In the genomic region with DNA sequence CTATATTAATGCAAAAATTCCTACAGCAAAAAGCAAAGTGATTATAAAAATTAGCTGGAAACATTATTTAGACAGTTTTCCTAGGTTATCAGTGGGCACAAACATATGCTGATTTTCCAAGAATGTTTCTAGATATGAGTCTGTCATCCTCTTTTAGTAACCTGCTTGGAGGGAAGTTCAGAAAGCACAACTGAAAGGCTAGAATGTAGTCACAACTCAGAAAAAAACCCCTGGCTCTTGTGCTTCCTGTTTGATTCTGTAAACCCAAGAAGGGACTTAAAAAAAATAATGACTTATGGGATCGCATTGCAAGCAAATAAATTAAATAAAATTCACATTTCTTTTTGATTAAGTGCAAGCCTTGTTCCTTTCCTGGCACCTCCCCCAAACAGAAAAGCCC, we compare ENCODE assay signal across 27 cellular contexts.
"Had no signal": no experiment of that assay in that cellular context is flagged by ENCODE, and none has a peak within 500 bp of the region (broad histone marks: within the 10 kb centered on the region; RNA-seq: fewer than 3 reads in every experiment).

No MANE protein-coding gene starts in this region.

- H3K27me3 Mint-ChIP-seq: activated CD4-positive, alpha-beta memory T cell treated with anti-CD3 and anti-CD28 coated beads, Interleukin-2, amount 10 ng/mL, durations not matched to agents 7 days and 5 days; activated CD4-positive, alpha-beta T cell treated with anti-CD3 and anti-CD28 coated beads, Interleukin-2, amount 10 ng/mL, durations not matched to agents 24 days and 14 days; activated T-helper 17 cell treated with anti-CD3 and anti-CD28 coated beads, Interleukin-2, amount 50 U/mL, for 72 hours; naive B cell; stimulated activated naive CD8-positive, alpha-beta T cell treated with anti-CD3 and anti-CD28 coated beads, Interleukin-15, Interleukin-2, amounts not matched to agents 100 ng/mL and 50 ng/mL, for 24 hours; type B pancreatic cell had no signal

- H3K36me3 ChIP-seq: brain microvascular endothelial cell, gastroesophageal sphincter, heart left ventricle, pancreas, prostate gland, sigmoid colon, thoracic aorta, vagina had no signal

- H3K9me3 Mint-ChIP-seq: activated CD4-positive, alpha-beta memory T cell treated with anti-CD3 and anti-CD28 coated beads, Interleukin-2, amount 10 ng/mL, durations not matched to agents 7 days and 5 days; activated CD4-positive, alpha-beta T cell treated with anti-CD3 and anti-CD28 coated beads, Interleukin-2, amount 10 ng/mL, durations not matched to agents 24 days and 14 days; mesothelial cell of epicardium; naive B cell; nephron progenitor cell; stimulated activated naive CD8-positive, alpha-beta T cell treated with anti-CD3 and anti-CD28 coated beads, Interleukin-15, Interleukin-2, amounts not matched to agents 100 ng/mL and 50 ng/mL, for 24 hours; T-helper 2 cell treated with Interferon-gamma antibody and Interleukin-4, amounts not matched to agents 5 μg/mL and 100 μg/mL, for 36 hours; type B pancreatic cell had no signal

- H3K4me1 ChIP-seq: gastroesophageal sphincter, heart left ventricle, pancreas, prostate gland, sigmoid colon, vagina had no signal

- H3K4me3 Mint-ChIP-seq: activated CD4-positive, alpha-beta memory T cell treated with anti-CD3 and anti-CD28 coated beads, Interleukin-2, amount 10 ng/mL, durations not matched to agents 7 days and 5 days; activated CD4-positive, alpha-beta T cell treated with anti-CD3 and anti-CD28 coated beads, Interleukin-2, amount 10 ng/mL, durations not matched to agents 24 days and 14 days; activated T-cell treated with anti-CD3 and anti-CD28 coated beads, Interleukin-2, amount 50 U/mL, for 4 hours; activated T-helper 17 cell treated with anti-CD3 and anti-CD28 coated beads, Interleukin-2, amount 50 U/mL, for 72 hours; mesothelial cell of epicardium; naive B cell; nephron progenitor cell; stimulated activated effector memory CD8-positive, alpha-beta T cell treated with anti-CD3 and anti-CD28 coated beads, Interleukin-12 subunit alpha, Interleukin-12 subunit beta, amount 100 ng/mL, for 72 hours; stimulated activated naive CD8-positive, alpha-beta T cell treated with anti-CD3 and anti-CD28 coated beads, Interleukin-15, Interleukin-2, amounts not matched to agents 100 ng/mL and 50 ng/mL, for 24 hours; T-helper 2 cell treated with Interferon-gamma antibody and Interleukin-4, amounts not matched to agents 5 μg/mL and 100 μg/mL, for 36 hours; type B pancreatic cell had no signal

- H3K27me3 ChIP-seq: brain microvascular endothelial cell, gastroesophageal sphincter, heart left ventricle, pancreas, sigmoid colon, vagina had no signal

- DNase-seq: activated CD4-positive, alpha-beta memory T cell treated with anti-CD3 and anti-CD28 coated beads, Interleukin-2, amount 10 ng/mL, durations not matched to agents 7 days and 5 days; activated CD4-positive, alpha-beta T cell treated with anti-CD3 and anti-CD28 coated beads, Interleukin-2, amount 10 ng/mL, durations not matched to agents 24 days and 14 days; activated CD4-positive, CD25-positive, alpha-beta regulatory T cell treated with anti-CD3 and anti-CD28 coated beads, Interleukin-2, amount 50 U/mL, for 72 hours; activated gamma-delta T cell treated with Interleukin-2 at 50 U/mL for 16 hours; activated naive CD4-positive, alpha-beta T cell treated with anti-CD3 and anti-CD28 coated beads, Interleukin-2, amount 50 U/mL, for 16 hours; activated T-cell treated with anti-CD3 and anti-CD28 coated beads, Interleukin-2, amount 50 U/mL, for 4 hours; amniotic stem cell; brain microvascular endothelial cell; heart left ventricle; naive B cell; nephron progenitor cell; nucleus accumbens; pancreas; retina; sigmoid colon; small intestine; stimulated activated CD4-positive, alpha-beta T cell treated with anti-CD3 and anti-CD28 coated beads, Interleukin-4, amount 100 ng/mL, for 24 hours had no signal

- H3K36me3 Mint-ChIP-seq: mesothelial cell of epicardium; naive B cell; stimulated activated effector memory CD8-positive, alpha-beta T cell treated with anti-CD3 and anti-CD28 coated beads, Interleukin-12 subunit alpha, Interleukin-12 subunit beta, amount 100 ng/mL, for 72 hours; type B pancreatic cell had no signal

- ATAC-seq: activated T-cell treated with anti-CD3 and anti-CD28 coated beads, Interleukin-2, amount 50 U/mL, for 4 hours; activated T-helper 17 cell treated with anti-CD3 and anti-CD28 coated beads, Interleukin-2, amount 50 U/mL, for 72 hours; gastroesophageal sphincter; heart left ventricle; pancreas; stimulated activated effector memory CD8-positive, alpha-beta T cell treated with anti-CD3 and anti-CD28 coated beads, Interleukin-12 subunit alpha, Interleukin-12 subunit beta, amount 100 ng/mL, for 72 hours had no signal

- H3K4me3 ChIP-seq: gastroesophageal sphincter, heart left ventricle, pancreas, prostate gland, sigmoid colon, thoracic aorta, vagina had no signal

- H3K27ac Mint-ChIP-seq: activated CD4-positive, alpha-beta memory T cell treated with anti-CD3 and anti-CD28 coated beads, Interleukin-2, amount 10 ng/mL, durations not matched to agents 7 days and 5 days; activated CD4-positive, alpha-beta T cell treated with anti-CD3 and anti-CD28 coated beads, Interleukin-2, amount 10 ng/mL, durations not matched to agents 24 days and 14 days; activated T-helper 17 cell treated with anti-CD3 and anti-CD28 coated beads, Interleukin-2, amount 50 U/mL, for 72 hours; mesothelial cell of epicardium; naive B cell; nephron progenitor cell; stimulated activated effector memory CD8-positive, alpha-beta T cell treated with anti-CD3 and anti-CD28 coated beads, Interleukin-12 subunit alpha, Interleukin-12 subunit beta, amount 100 ng/mL, for 72 hours; stimulated activated naive CD8-positive, alpha-beta T cell treated with anti-CD3 and anti-CD28 coated beads, Interleukin-15, Interleukin-2, amounts not matched to agents 100 ng/mL and 50 ng/mL, for 24 hours; T-helper 2 cell treated with Interferon-gamma antibody and Interleukin-4, amounts not matched to agents 5 μg/mL and 100 μg/mL, for 36 hours; type B pancreatic cell had no signal

- H3K9me3 ChIP-seq: gastroesophageal sphincter, heart left ventricle, pancreas, prostate gland, sigmoid colon, thoracic aorta, vagina had no signal

- H3K4me1 Mint-ChIP-seq: activated CD4-positive, alpha-beta memory T cell treated with anti-CD3 and anti-CD28 coated beads, Interleukin-2, amount 10 ng/mL, durations not matched to agents 7 days and 5 days; activated CD4-positive, alpha-beta T cell treated with anti-CD3 and anti-CD28 coated beads, Interleukin-2, amount 10 ng/mL, durations not matched to agents 24 days and 14 days; activated T-helper 17 cell treated with anti-CD3 and anti-CD28 coated beads, Interleukin-2, amount 50 U/mL, for 72 hours; naive B cell; nephron progenitor cell; stimulated activated effector memory CD8-positive, alpha-beta T cell treated with anti-CD3 and anti-CD28 coated beads, Interleukin-12 subunit alpha, Interleukin-12 subunit beta, amount 100 ng/mL, for 72 hours had no signal

- H3K27ac ChIP-seq: brain microvascular endothelial cell, gastroesophageal sphincter, heart left ventricle, pancreas, prostate gland, sigmoid colon, thoracic aorta, vagina had no signal
